Comparison of ENCODE assay signal across 1 cellular context in genomic region chr1:243982451-243983018, GRCh38.
TF ChIP-seq lines count a peak whose summit lies in the region.

No MANE protein-coding gene starts in this region.

TF ChIP-seq in HepG2, 621 proteins besides CTCF, POLR2A, EP300 and RAD21 (continued from another document):
- TF ChIP-seq ZBTB4 (CRISPR knock-in tag; IDR thresholded peaks at IDR 0.05; ENCODE audit: borderline replicate concordance) (no peak), STAG1 (CRISPR knock-in tag; IDR thresholded peaks at IDR 0.05) (no peak), PAX8 (CRISPR knock-in tag; IDR thresholded peaks at IDR 0.05; ENCODE audit: borderline replicate concordance) (no peak), ZNF329 (CRISPR knock-in tag; IDR thresholded peaks at IDR 0.05; ENCODE audit: low read depth) (no peak), ARNTL (CRISPR knock-in tag; IDR thresholded peaks at IDR 0.05) (no peak), EZH2 (conservative IDR thresholded peaks at IDR 0.05; ENCODE audit: low read depth, low read length) (no peak), HNRNPUL1 (IDR thresholded peaks at IDR 0.05; ENCODE audit: low read depth, low read length) (no peak), ZNF605 (CRISPR knock-in tag; IDR thresholded peaks at IDR 0.05) (no peak)
- TF ChIP-seq, protein P1, sequence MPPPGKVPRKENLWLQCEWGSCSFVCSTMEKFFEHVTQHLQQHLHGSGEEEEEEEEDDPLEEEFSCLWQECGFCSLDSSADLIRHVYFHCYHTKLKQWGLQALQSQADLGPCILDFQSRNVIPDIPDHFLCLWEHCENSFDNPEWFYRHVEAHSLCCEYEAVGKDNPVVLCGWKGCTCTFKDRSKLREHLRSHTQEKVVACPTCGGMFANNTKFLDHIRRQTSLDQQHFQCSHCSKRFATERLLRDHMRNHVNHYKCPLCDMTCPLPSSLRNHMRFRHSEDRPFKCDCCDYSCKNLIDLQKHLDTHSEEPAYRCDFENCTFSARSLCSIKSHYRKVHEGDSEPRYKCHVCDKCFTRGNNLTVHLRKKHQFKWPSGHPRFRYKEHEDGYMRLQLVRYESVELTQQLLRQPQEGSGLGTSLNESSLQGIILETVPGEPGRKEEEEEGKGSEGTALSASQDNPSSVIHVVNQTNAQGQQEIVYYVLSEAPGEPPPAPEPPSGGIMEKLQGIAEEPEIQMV (CRISPR knock-in tag; IDR thresholded peaks at IDR 0.05; ENCODE audit: low read depth): no peak
- TF ChIP-seq, protein P2, sequence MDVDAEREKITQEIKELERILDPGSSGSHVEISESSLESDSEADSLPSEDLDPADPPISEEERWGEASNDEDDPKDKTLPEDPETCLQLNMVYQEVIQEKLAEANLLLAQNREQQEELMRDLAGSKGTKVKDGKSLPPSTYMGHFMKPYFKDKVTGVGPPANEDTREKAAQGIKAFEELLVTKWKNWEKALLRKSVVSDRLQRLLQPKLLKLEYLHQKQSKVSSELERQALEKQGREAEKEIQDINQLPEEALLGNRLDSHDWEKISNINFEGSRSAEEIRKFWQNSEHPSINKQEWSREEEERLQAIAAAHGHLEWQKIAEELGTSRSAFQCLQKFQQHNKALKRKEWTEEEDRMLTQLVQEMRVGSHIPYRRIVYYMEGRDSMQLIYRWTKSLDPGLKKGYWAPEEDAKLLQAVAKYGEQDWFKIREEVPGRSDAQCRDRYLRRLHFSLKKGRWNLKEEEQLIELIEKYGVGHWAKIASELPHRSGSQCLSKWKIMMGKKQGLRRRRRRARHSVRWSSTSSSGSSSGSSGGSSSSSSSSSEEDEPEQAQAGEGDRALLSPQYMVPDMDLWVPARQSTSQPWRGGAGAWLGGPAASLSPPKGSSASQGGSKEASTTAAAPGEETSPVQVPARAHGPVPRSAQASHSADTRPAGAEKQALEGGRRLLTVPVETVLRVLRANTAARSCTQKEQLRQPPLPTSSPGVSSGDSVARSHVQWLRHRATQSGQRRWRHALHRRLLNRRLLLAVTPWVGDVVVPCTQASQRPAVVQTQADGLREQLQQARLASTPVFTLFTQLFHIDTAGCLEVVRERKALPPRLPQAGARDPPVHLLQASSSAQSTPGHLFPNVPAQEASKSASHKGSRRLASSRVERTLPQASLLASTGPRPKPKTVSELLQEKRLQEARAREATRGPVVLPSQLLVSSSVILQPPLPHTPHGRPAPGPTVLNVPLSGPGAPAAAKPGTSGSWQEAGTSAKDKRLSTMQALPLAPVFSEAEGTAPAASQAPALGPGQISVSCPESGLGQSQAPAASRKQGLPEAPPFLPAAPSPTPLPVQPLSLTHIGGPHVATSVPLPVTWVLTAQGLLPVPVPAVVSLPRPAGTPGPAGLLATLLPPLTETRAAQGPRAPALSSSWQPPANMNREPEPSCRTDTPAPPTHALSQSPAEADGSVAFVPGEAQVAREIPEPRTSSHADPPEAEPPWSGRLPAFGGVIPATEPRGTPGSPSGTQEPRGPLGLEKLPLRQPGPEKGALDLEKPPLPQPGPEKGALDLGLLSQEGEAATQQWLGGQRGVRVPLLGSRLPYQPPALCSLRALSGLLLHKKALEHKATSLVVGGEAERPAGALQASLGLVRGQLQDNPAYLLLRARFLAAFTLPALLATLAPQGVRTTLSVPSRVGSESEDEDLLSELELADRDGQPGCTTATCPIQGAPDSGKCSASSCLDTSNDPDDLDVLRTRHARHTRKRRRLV (CRISPR knock-in tag; IDR thresholded peaks at IDR 0.05): no peak
